8 cellular contexts compared by ENCODE assay signal in genomic region chr5:34522599-34523381, GRCh38.
A peak's percentile ranks its signal among the peaks of the same experiment; 100 is the strongest.
DNase-seq lines count a peak whose midpoint lies in the region; ATAC-seq and TF ChIP-seq lines count a peak whose summit lies in the region.

No MANE protein-coding gene starts in this region.

- TF ChIP-seq CTCF in GM13976 (IDR thresholded peaks at IDR 0.05; ENCODE audit: borderline replicate concordance, control extremely low read depth, extremely low read depth, insufficient read depth, missing control alignments) (peak; percentile 46), body of pancreas (IDR thresholded peaks at IDR 0.05) (peak; percentile 54 to 82 (median 77))

- no peak for TF ChIP-seq POLR2A in body of pancreas (IDR thresholded peaks at IDR 0.05)

- H3K4me1 Mint-ChIP-seq in T-helper 2 cell treated with Interferon-gamma antibody and Interleukin-4, amounts not matched to agents 5 μg/mL and 100 μg/mL, for 36 hours (ENCODE audit: low read depth): no peaks in the 10 kb centered on the region

- no peaks in the 10 kb centered on the region for H3K36me3 ChIP-seq in body of pancreas (replicated peaks in 1 of 2; ENCODE audit: insufficient read depth in 1 of 2, low read depth in 2 of 2)

- no peak overlapping the region for H3K27ac ChIP-seq in body of pancreas

- no peak overlapping the region for H3K4me3 ChIP-seq in body of pancreas

- 33 to 40% methylated on average over 11 of the region's 11 CpGs for WGBS in body of pancreas, 2 donors

- H3K27ac Mint-ChIP-seq in T-helper 2 cell treated with Interferon-gamma antibody and Interleukin-4, amounts not matched to agents 5 μg/mL and 100 μg/mL, for 36 hours: no peak overlapping the region

- peaks cover 4% of the 10 kb centered on the region for H3K27me3 Mint-ChIP-seq in T-helper 2 cell treated with Interferon-gamma antibody and Interleukin-4, amounts not matched to agents 5 μg/mL and 100 μg/mL, for 36 hours (ENCODE audit: low read depth)

- no peaks in the 10 kb centered on the region for H3K9me3 Mint-ChIP-seq in T-helper 2 cell treated with Interferon-gamma antibody and Interleukin-4, amounts not matched to agents 5 μg/mL and 100 μg/mL, for 36 hours

- H3K4me1 ChIP-seq in body of pancreas: no peaks in the 10 kb centered on the region

- ATAC-seq in HG02884 (IDR thresholded peaks at IDR 0.05; ENCODE audit: unreplicated experiment): peak; percentile 95
- peak; percentile 93 for ATAC-seq in body of pancreas

- no peaks in the 10 kb centered on the region for H3K27me3 ChIP-seq in body of pancreas

- no peak overlapping the region for H3K4me3 Mint-ChIP-seq in T-helper 2 cell treated with Interferon-gamma antibody and Interleukin-4, amounts not matched to agents 5 μg/mL and 100 μg/mL, for 36 hours

- DNase-seq in A172 (ENCODE audit: low spot score) (peak; percentile 79), GM13976 (ENCODE audit: low spot score) (peak; percentile 75), NCI-H146 treated with DMSO at 0.1 percent for 48 hours (lab: John Stamatoyannopoulos, UW; ENCODE audit: unreplicated experiment) (peak; percentile 22), body of pancreas (peak; percentile 77 to 87 (median 84)), iPS-NIHi11 (ENCODE audit: low spot score) (peak; percentile 81)
- peak; percentile 22 for DNase-seq in T-helper 2 cell treated with Interferon-gamma antibody and Interleukin-4, amounts not matched to agents 5 μg/mL and 100 μg/mL, for 36 hours (ENCODE audit: low spot score)
- peak in 2 of 3 donors; percentile 36 to 42 for DNase-seq in stimulated activated CD4-positive, alpha-beta T cell treated with anti-CD3 and anti-CD28 coated beads, Interleukin-12 subunit alpha, Interleukin-12 subunit beta, amount 100 ng/mL, for 48 hours (ENCODE audit: low read depth in 2 of 3, low spot score in 1 of 3)

- intact Hi-C loops in body of pancreas (cut with DNase I): loop anchor here (5.0 kb wide), 1 partner anchor 375 kb away; no protein-coding TSS in a partner anchor

- H3K36me3 Mint-ChIP-seq in T-helper 2 cell treated with Interferon-gamma antibody and Interleukin-4, amounts not matched to agents 5 μg/mL and 100 μg/mL, for 36 hours (ENCODE audit: low read depth): no peaks in the 10 kb centered on the region

- H3K9me3 ChIP-seq in body of pancreas: no peaks in the 10 kb centered on the region

- in situ Hi-C loops in GM13976 (cut with MboI; ENCODE audit: low sequenced_read_pairs, unreplicated experiment): no loop called here

Comparison
In these comparisons a context has a peak if more than half of its experiments do, and no peak if none do; other contexts are left out.
1. DNase-seq: peak in every context shown above with its lines; median percentile 84 in body of pancreas; 81 in iPS-NIHi11; 79 in A172; 75 in GM13976; 39 in stimulated activated CD4-positive, alpha-beta T cell treated with anti-CD3 and anti-CD28 coated beads, Interleukin-12 subunit alpha, Interleukin-12 subunit beta, amount 100 ng/mL, for 48 hours; 22 in NCI-H146 treated with DMSO at 0.1 percent for 48 hours; 22 in T-helper 2 cell treated with Interferon-gamma antibody and Interleukin-4, amounts not matched to agents 5 μg/mL and 100 μg/mL, for 36 hours.